Comparison of ENCODE assay signal across 20 cellular contexts in the genomic region with DNA sequence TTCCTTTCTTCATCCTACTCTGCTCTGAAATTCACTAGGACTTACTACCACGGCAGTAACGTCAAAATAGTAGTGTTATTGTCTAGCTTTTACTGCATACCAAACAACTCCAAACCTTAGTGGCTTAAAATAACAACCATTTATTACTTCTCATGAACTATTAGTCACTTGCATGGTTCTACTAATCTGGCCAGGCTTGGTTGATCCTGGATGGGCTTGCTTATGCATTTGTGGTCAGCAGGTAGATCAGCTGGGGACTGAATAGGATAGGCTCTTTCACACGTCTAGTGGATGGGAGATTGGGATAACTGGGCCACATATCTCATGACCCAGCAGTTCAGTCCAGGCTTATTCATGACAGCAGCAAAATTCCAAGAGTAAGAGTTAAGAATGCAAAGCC. TPM values are rescaled to one million over a fixed set of nuclear protein-coding genes. Genes with fewer than 3 reads are reported as not detected.
DNase-seq lines count a peak whose midpoint lies in the region; ATAC-seq and TF ChIP-seq lines count a peak whose summit lies in the region.
"Had no signal": no experiment of that assay in that cellular context is flagged by ENCODE, and none has a peak within 500 bp of the region (broad histone marks: within the 10 kb centered on the region; RNA-seq: fewer than 3 reads in every experiment).

No MANE protein-coding gene starts in this region.

- ATAC-seq in HG02678 (IDR thresholded peaks at IDR 0.05; ENCODE audit: unreplicated experiment): no peak
- ATAC-seq: A549 had no signal

- TF ChIP-seq CTCF in kidney epithelial cell (IDR thresholded peaks at IDR 0.05; ENCODE audit: insufficient read depth, low read length, poor library complexity, severe bottlenecking): no peak

- no peak overlapping the region for H3K4me3 ChIP-seq in kidney epithelial cell (ENCODE audit: low read depth, low read length)
- H3K4me3 ChIP-seq: A549; BLaER1 treated with 17β-estradiol and CSF1 and Interleukin-3, amounts not matched to agents 10 nM and 100 nM; HAP-1 had no signal

- no peaks in the 10 kb centered on the region for H3K36me3 ChIP-seq in kidney epithelial cell (ENCODE audit: control insufficient read depth, insufficient read depth, low read length)
- H3K36me3 ChIP-seq: BE2C; BLaER1 treated with 17β-estradiol and CSF1 and Interleukin-3, amounts not matched to agents 10 nM and 100 nM; HAP-1 had no signal

- no peaks in the 10 kb centered on the region for H3K27me3 ChIP-seq in kidney epithelial cell (ENCODE audit: control insufficient read depth, insufficient read depth, low read length)
- H3K27me3 ChIP-seq: BE2C; BLaER1 treated with 17β-estradiol and CSF1 and Interleukin-3, amounts not matched to agents 10 nM and 100 nM had no signal

- DNase-seq in HK-2 (ENCODE audit: unreplicated experiment) (peak; percentile 6), kidney epithelial cell (ENCODE audit: low read depth) (peak; percentile 12), renal cortical epithelial cell (ENCODE audit: low read depth) (peak; percentile 84), DMS53 (lab: John Stamatoyannopoulos, UW) (no peak), DMS153 (lab: John Stamatoyannopoulos, UW) (no peak)
- DNase-seq: 8988T; ACHN; AML-193; BE2C; CD4-positive, alpha-beta T cell; CD8-positive, alpha-beta memory T cell; DMS79 treated with DMSO at 0.1 percent for 48 hours; GF-D8; GOT3; HFFc6 had no signal

RNA-seq across cellular contexts. Expression of a gene that starts 9.4 kb away (rescaled TPM):
- total RNA-seq in kidney epithelial cell (not detected in 2 replicates), renal cortical epithelial cell (0.05 and 0.17 TPM in 2 replicates)
- total RNA-seq: CD4-positive, alpha-beta T cell; CD8-positive, alpha-beta memory T cell; Daoy; HFFc6 had no signal

Comparison
In these comparisons a context has a peak if more than half of its experiments do, and no peak if none do; other contexts are left out.
1. DNase-seq: peak in HK-2 (single experiment), kidney epithelial cell (single experiment) and renal cortical epithelial cell (single experiment); none in DMS53 (single experiment) and DMS153 (single experiment).